Comparison of ENCODE assay signal across 27 cellular contexts in genomic region chr7:56483153-56483552, GRCh38.
DNase-seq lines count a peak whose midpoint lies in the region; ATAC-seq, FAIRE-seq and TF ChIP-seq lines count a peak whose summit lies in the region.
"Had no signal": no experiment of that assay in that cellular context is flagged by ENCODE, and none has a peak within 500 bp of the region (broad histone marks: within the 10 kb centered on the region; RNA-seq: fewer than 3 reads in every experiment).

No MANE protein-coding gene starts in this region.

- CTCF ChIA-PET in SK-N-SH (lab: Yijun Ruan, JAX) (no interaction called here), K562 (lab: Yijun Ruan, JAX; ENCODE audit: low intra/inter-chr PET ratio) (no interaction called here)

- H3K27me3 ChIP-seq in SK-N-SH (ENCODE audit: insufficient read depth) (no peaks in the 10 kb centered on the region), K562 (ENCODE audit: control insufficient read depth in 2 of 2, insufficient read depth in 2 of 2, low read length in 2 of 2) (no peaks in the 10 kb centered on the region)
- H3K27me3 ChIP-seq: SJCRH30 had no signal

- H4K20me1 ChIP-seq in SK-N-SH (ENCODE audit: insufficient read depth) (no peaks in the 10 kb centered on the region), K562 (replicated peaks; ENCODE audit: control insufficient read depth, insufficient read depth, low read length) (no peaks in the 10 kb centered on the region)

- intact Hi-C loops in K562 (cut with micrococcal nuclease): no loop called here

- H3K9me2 ChIP-seq in SK-N-SH: no peaks in the 10 kb centered on the region

- TF ChIP-seq POLR2A in K562 (conservative IDR thresholded peaks at IDR 0.05): no peak

- H3K27ac ChIP-seq in SK-N-SH (ENCODE audit: low read depth in 2 of 2, low read length in 1 of 2) (no peak overlapping the region), K562 (ENCODE audit: extremely low read depth, low read depth, low read length) (no peak overlapping the region)
- H3K27ac ChIP-seq: A549, SJCRH30 had no signal

- H2AFZ ChIP-seq in SK-N-SH (ENCODE audit: low read depth) (no peak overlapping the region), K562 (ENCODE audit: low read depth, low read length) (no peak overlapping the region)

- H3K27ac Mint-ChIP-seq in stimulated activated memory B cell treated with anti-CD40 and anti-IgM and Interleukin-4, amounts not matched to agents 10 μg/mL and 1 μg/mL and 100 μg/mL, for 72 hours: no peak overlapping the region
- H3K27ac Mint-ChIP-seq: CD8-positive, alpha-beta T cell had no signal

- H3F3A ChIP-seq in SK-N-SH (replicated peaks; ENCODE audit: insufficient read depth): no peaks in the 10 kb centered on the region

- TF ChIP-seq EP300 in SK-N-SH (IDR thresholded peaks at IDR 0.05; ENCODE audit: borderline replicate concordance in 1 of 2, low read depth in 1 of 2, low read length in 1 of 2) (no peak), K562 (IDR thresholded peaks at IDR 0.05; ENCODE audit: low read length) (no peak)

- POLR2A ChIA-PET in SK-N-SH (lab: Yijun Ruan, JAX): no interaction called here
- POLR2A ChIA-PET in K562 (lab: Yijun Ruan, JAX): no interaction called here

- no peaks in the 10 kb centered on the region for H3K27me3 Mint-ChIP-seq in stimulated activated memory B cell treated with anti-CD40 and anti-IgM and Interleukin-4, amounts not matched to agents 10 μg/mL and 1 μg/mL and 100 μg/mL, for 72 hours

- in situ Hi-C loops in K562 (cut with MboI): no loop called here

- no TSS peak for BruUV-seq in K562 (replicated peaks; lab: Mats Ljungman, UMichigan)

- no peak for TF ChIP-seq CTCF in SK-N-SH (IDR thresholded peaks at IDR 0.05)
- no peak for TF ChIP-seq CTCF in K562 (IDR thresholded peaks at IDR 0.05 in 2 of 3, conservative IDR thresholded peaks at IDR 0.05 in 1 of 3; ENCODE audit: insufficient read depth in 2 of 3, low read depth in 1 of 3, low read length in 3 of 3)

- no peak overlapping the region for H3K4me3 Mint-ChIP-seq in stimulated activated memory B cell treated with anti-CD40 and anti-IgM and Interleukin-4, amounts not matched to agents 10 μg/mL and 1 μg/mL and 100 μg/mL, for 72 hours
- H3K4me3 Mint-ChIP-seq: CD8-positive, alpha-beta T cell had no signal

- no peaks in the 10 kb centered on the region for H3K79me2 ChIP-seq in SK-N-SH (ENCODE audit: insufficient read depth)
- H3K79me2 ChIP-seq in K562 (ENCODE audit: control insufficient read depth, insufficient read depth, low read length): no peaks in the 10 kb centered on the region

- H3K4me1 Mint-ChIP-seq in stimulated activated memory B cell treated with anti-CD40 and anti-IgM and Interleukin-4, amounts not matched to agents 10 μg/mL and 1 μg/mL and 100 μg/mL, for 72 hours: no peaks in the 10 kb centered on the region

- H3K4me2 ChIP-seq in SK-N-SH (no peak overlapping the region), K562 (ENCODE audit: insufficient read depth, low read length) (no peak overlapping the region)
- H3K4me2 ChIP-seq: A549 had no signal

- H3K9me3 Mint-ChIP-seq in stimulated activated memory B cell treated with anti-CD40 and anti-IgM and Interleukin-4, amounts not matched to agents 10 μg/mL and 1 μg/mL and 100 μg/mL, for 72 hours: peaks cover 20% of the 10 kb centered on the region

- TF ChIP-seq RAD21 in SK-N-SH (IDR thresholded peaks at IDR 0.05; ENCODE audit: low read length): no peak
- TF ChIP-seq RAD21 in K562 (CRISPR knock-in tag; conservative IDR thresholded peaks at IDR 0.05 in 1 of 2, IDR thresholded peaks at IDR 0.05 in 1 of 2): no peak

- no peaks in the 10 kb centered on the region for H3K36me3 Mint-ChIP-seq in stimulated activated memory B cell treated with anti-CD40 and anti-IgM and Interleukin-4, amounts not matched to agents 10 μg/mL and 1 μg/mL and 100 μg/mL, for 72 hours
- H3K36me3 Mint-ChIP-seq: CD8-positive, alpha-beta T cell had no signal

- DNase-seq in SK-N-SH: peak; percentile 55
- DNase-seq in NCI-H2227 (lab: John Stamatoyannopoulos, UW; ENCODE audit: unreplicated experiment): peak; percentile 74
- DNase-seq in K562 (ENCODE audit: extremely low read depth in 1 of 4, low spot score in 3 of 4): peak in 3 of 4 experiments; percentile 2 to 15 (median 8)
- DNase-seq in urothelium cell line (ENCODE audit: low spot score): peak; percentile 68
- DNase-seq: AML-193; C1 segment of cervical spinal cord; Caco-2; CD8-positive, alpha-beta T cell; DMS79 treated with DMSO at 0.1 percent for 48 hours; Kasumi-1; MV-4-11; NCI-H1105; NCI-H1436 treated with DMSO at 0.1 percent for 48 hours; NCI-H187 treated with DMSO at 0.1 percent for 48 hours; NCI-H2107; NCI-H226; NCI-H510A; NCI-H69; SJCRH30 had no signal

- no peak for FAIRE-seq in K562 (lab: Jason Lieb, UNC)
- peak; percentile 35 for FAIRE-seq in urothelium cell line (lab: Jason Lieb, UNC)
- FAIRE-seq: A549, GM19239, H54, RCC 7860 had no signal

- H3K9ac ChIP-seq in SK-N-SH (no peak overlapping the region), K562 (ENCODE audit: insufficient read depth in 1 of 2, low read depth in 2 of 2, low read length in 2 of 2) (no peak overlapping the region)

- no peak for ATAC-seq in SK-N-SH treated with all-trans-retinoic acid at 6 μM for 48 hours
- no peak for ATAC-seq in K562
- ATAC-seq in HG02763 (IDR thresholded peaks at IDR 0.05; ENCODE audit: unreplicated experiment): no peak
- no peak for ATAC-seq in stimulated activated memory B cell treated with anti-CD40 and anti-IgM and Interleukin-4, amounts not matched to agents 10 μg/mL and 1 μg/mL and 100 μg/mL, for 72 hours
- ATAC-seq: A549; CD8-positive, alpha-beta T cell; Right ventricle myocardium inferior had no signal

- no peaks in the 10 kb centered on the region for H3K36me3 ChIP-seq in SK-N-SH (replicated peaks in 1 of 2; ENCODE audit: control insufficient read depth in 1 of 2, insufficient read depth in 2 of 2, low read length in 1 of 2)
- no peaks in the 10 kb centered on the region for H3K36me3 ChIP-seq in K562 (ENCODE audit: control insufficient read depth, insufficient read depth, low read length)
- H3K36me3 ChIP-seq: SJCRH30 had no signal

- WGBS in SK-N-SH (ENCODE audit: low lambda C conversion rate): 11% methylated on average over 22 of the region's 22 CpGs
- WGBS in K562 (ENCODE audit: insufficient coverage, low coverage, missing lambda C conversion rate): 7% methylated on average over 20 of the region's 22 CpGs

- H3K4me1 ChIP-seq in SK-N-SH (ENCODE audit: control insufficient read depth in 1 of 2, insufficient read depth in 2 of 2, low read depth in 1 of 2, low read length in 1 of 2): no peaks in the 10 kb centered on the region
- no peaks in the 10 kb centered on the region for H3K4me1 ChIP-seq in K562 (replicated peaks in 1 of 2; ENCODE audit: control insufficient read depth in 2 of 2, insufficient read depth in 2 of 2, low read length in 2 of 2)
- H3K4me1 ChIP-seq: A549, Caco-2, SJCRH30 had no signal

- no peaks in the 10 kb centered on the region for H3K9me1 ChIP-seq in K562 (ENCODE audit: control insufficient read depth, insufficient read depth, low read length)

- H3K4me3 ChIP-seq in SK-N-SH (ENCODE audit: low read depth in 2 of 2, low read length in 1 of 2) (no peak overlapping the region; a peak in 1 of 4 replicates), K562 (no peak overlapping the region)
- H3K4me3 ChIP-seq: A549, SJCRH30 had no signal

- H3K9me3 ChIP-seq in SK-N-SH: peaks cover 7% of the 10 kb centered on the region; the same call in 1 of the 2 replicates
- H3K9me3 ChIP-seq in K562 (replicated peaks; ENCODE audit: control insufficient read depth, insufficient read depth, low read depth, low read length): no peaks in the 10 kb centered on the region
- H3K9me3 ChIP-seq: Caco-2, SJCRH30 had no signal

TF ChIP-seq in SK-N-SH, 30 proteins besides CTCF, POLR2A, EP300 and RAD21 (continues in another document):
- no peak for TF ChIP-seq FOSL2 (IDR thresholded peaks at IDR 0.05; ENCODE audit: borderline replicate concordance, low read depth)
- TF ChIP-seq FOXJ3 (CRISPR knock-in tag; IDR thresholded peaks at IDR 0.05): no peak
- no peak for TF ChIP-seq YY1 (IDR thresholded peaks at IDR 0.05; ENCODE audit: low read depth)
- no peak for TF ChIP-seq EZH2phosphoT487 (IDR thresholded peaks at IDR 0.05; ENCODE audit: borderline replicate concordance, low read depth)
- TF ChIP-seq POLR2AphosphoS5 (IDR thresholded peaks at IDR 0.05; ENCODE audit: low read depth, low read length): no peak
- no peak for TF ChIP-seq TEAD4 (IDR thresholded peaks at IDR 0.05; ENCODE audit: borderline replicate concordance, insufficient read depth)
- TF ChIP-seq SMC3 (IDR thresholded peaks at IDR 0.05; ENCODE audit: low read depth, low read length): no peak
- TF ChIP-seq TAF1 (IDR thresholded peaks at IDR 0.05; ENCODE audit: borderline replicate concordance, low read depth, low read length): no peak

TF ChIP-seq in SK-N-SH treated with all-trans-retinoic acid at 6 μM for 48 hours, 23 proteins besides CTCF, POLR2A, EP300 and RAD21 (continues in another document):
- TF ChIP-seq POU6F1 (CRISPR knock-in tag; IDR thresholded peaks at IDR 0.05; ENCODE audit: borderline replicate concordance, low read depth) (no peak), OSR1 (CRISPR knock-in tag; IDR thresholded peaks at IDR 0.05) (no peak)

TF ChIP-seq in K562, 482 proteins besides CTCF, POLR2A, EP300 and RAD21:
- TF ChIP-seq NRF1 (conservative IDR thresholded peaks at IDR 0.05 in 1 of 2, IDR thresholded peaks at IDR 0.05 in 1 of 2) (peak; percentile 22 to 37; a peak in 3 of 4 replicates), ZNF561 (CRISPR knock-in tag; conservative IDR thresholded peaks at IDR 0.05) (no peak)

Comparison
In these comparisons a context has a peak if more than half of its experiments do, and no peak if none do; other contexts are left out.
1. DNase-seq: peak in every context shown above with its lines; median percentile 74 in NCI-H2227; 68 in urothelium cell line; 55 in SK-N-SH; 8 in K562.
2. Of the 27 proteins assayed by ChIP-seq in both K562 and SK-N-SH: peak only in K562: NRF1; only in SK-N-SH: none; in both: none; in neither: 26.